16 cellular contexts compared by ENCODE assay signal in genomic region chr13:33471182-33471581, GRCh38.
"Had no signal": no experiment of that assay in that cellular context is flagged by ENCODE, and none has a peak within 500 bp of the region (broad histone marks: within the 10 kb centered on the region; RNA-seq: fewer than 3 reads in every experiment).

No MANE protein-coding gene starts in this region.

- H3K4me1 ChIP-seq: body of pancreas, colonic mucosa, heart right ventricle, lower lobe of right lung, transverse colon, uterus had no signal

- DNase-seq: activated CD4-positive, alpha-beta memory T cell treated with anti-CD3 and anti-CD28 coated beads for 36 hours; activated CD4-positive, alpha-beta T cell treated with anti-CD3 and anti-CD28 coated beads for 4 hours; activated T-cell treated with anti-CD3 and anti-CD28 coated beads for 4 hours; amygdala; body of pancreas; central memory CD4-positive, alpha-beta T cell; colonic mucosa; heart right ventricle; immature natural killer cell; left cardiac atrium; lower lobe of right lung; stimulated activated CD4-positive, alpha-beta T cell treated with anti-CD3 and anti-CD28 coated beads, Interleukin-2, amount 100 ng/mL, for 24 hours; SW 1271; T-helper 2 cell; transverse colon; uterus had no signal

- H3K9me3 ChIP-seq: body of pancreas, colonic mucosa, lower lobe of right lung, uterus had no signal

- H3K4me3 ChIP-seq: body of pancreas, colonic mucosa, heart right ventricle, lower lobe of right lung, transverse colon, uterus had no signal

- H3K27ac ChIP-seq: body of pancreas, colonic mucosa, heart right ventricle, lower lobe of right lung, transverse colon, uterus had no signal

- H3K27me3 ChIP-seq: body of pancreas, colonic mucosa, heart right ventricle, transverse colon, uterus had no signal

- H3K36me3 ChIP-seq: colonic mucosa, heart right ventricle, lower lobe of right lung, transverse colon, uterus had no signal
